ENCODE assay signal across 12 cellular contexts in genomic region chrX:151973262-151973661, GRCh38. TPM values are rescaled to one million over a fixed set of nuclear protein-coding genes. Genes with fewer than 3 reads are reported as not detected.
A peak's percentile ranks its signal among the peaks of the same experiment; 100 is the strongest.
DNase-seq lines count a peak whose midpoint lies in the region; ATAC-seq, FAIRE-seq and TF ChIP-seq lines count a peak whose summit lies in the region.
"Had no signal": no experiment of that assay in that cellular context is flagged by ENCODE, and none has a peak within 500 bp of the region (broad histone marks: within the 10 kb centered on the region; RNA-seq: fewer than 3 reads in every experiment).

No MANE protein-coding gene starts in this region.

- BruUV-seq in endothelial cell of umbilical vein (replicated peaks; lab: Mats Ljungman, UMichigan), result no TSS peak

- H3K4me1 Mint-ChIP-seq in neural crest cell, result no peaks in the 10 kb centered on the region

- H2AFZ ChIP-seq in endothelial cell of umbilical vein (ENCODE audit: low read depth, low read length), result no peak overlapping the region

- POLR2A ChIA-PET in A549 (lab: Yijun Ruan, JAX) (interaction anchor here (1.0 to 1.9 kb wide), 6 partner anchors 9 to 220 kb away, joined by 3 to 7 read pairs (median 4); no protein-coding TSS in a partner anchor), endothelial cell of umbilical vein (lab: Charles Lee) (interaction anchor here (1.2 to 2.0 kb wide), 2 partner anchors 11 to 144 kb away, joined by 3 to 10 read pairs; no protein-coding TSS in a partner anchor), GM10248 (lab: Yijun Ruan, JAX) (no interaction called here)

- H3K4me2 ChIP-seq in A549 (peak overlapping the region; percentile 98), endothelial cell of umbilical vein (ENCODE audit: insufficient read depth, low read length) (peak overlapping the region; percentile 80)

- H3K9me3 Mint-ChIP-seq in neural crest cell, result peaks cover 11% of the 10 kb centered on the region

- no peak overlapping the region for H3K27ac Mint-ChIP-seq in neural crest cell (ENCODE audit: unreplicated experiment)

- no peak for TF ChIP-seq EP300 in A549 (IDR thresholded peaks at IDR 0.05)

- intact Hi-C loops in endothelial cell of umbilical vein (cut with micrococcal nuclease), result no loop called here

- H3K27ac ChIP-seq in A549 (peak overlapping the region; percentile 96 to 97), endothelial cell of umbilical vein (ENCODE audit: insufficient read depth, low read depth, low read length) (peak overlapping the region; percentile 30)
- H3K27ac ChIP-seq: VCaP had no signal

- 16% methylated on average over 3 of the region's 4 CpGs for WGBS in A549 (ENCODE audit: missing lambda C conversion rate)

- H3K27me3 Mint-ChIP-seq in neural crest cell (ENCODE audit: low read depth), result peaks cover 62% of the 10 kb centered on the region

- CTCF ChIA-PET in A549 (lab: Yijun Ruan, JAX), result interaction anchor here (0.7 to 2.9 kb wide), 2 partner anchors 221 to 223 kb away, joined by 4 to 11 read pairs; no protein-coding TSS in a partner anchor
- CTCF ChIA-PET in endothelial cell of umbilical vein (lab: Charles Lee), result interaction anchor here (0.9 to 3.0 kb wide), 4 partner anchors 70 to 660 kb away, joined by 3 to 15 read pairs (median 4); no protein-coding TSS in a partner anchor
- CTCF ChIA-PET in GM10248 (lab: Yijun Ruan, JAX), result no interaction called here

- FAIRE-seq in A549 (lab: Jason Lieb, UNC), result peak; percentile 89
- peak; percentile 68 for FAIRE-seq in endothelial cell of umbilical vein (lab: Jason Lieb, UNC)
- FAIRE-seq: endometrium had no signal

- H3K4me1 ChIP-seq in A549, result peaks cover 42% of the 10 kb centered on the region
- peaks cover 19% of the 10 kb centered on the region for H3K4me1 ChIP-seq in endothelial cell of umbilical vein (ENCODE audit: control insufficient read depth, extremely low read depth, insufficient read depth, low read length)

- dilution Hi-C loops in endothelial cell of umbilical vein (cut with MboI; ENCODE audit: extremely low pct_ligation_motif_present, low sequenced_read_pairs), result no loop called here

- no peak for TF ChIP-seq RAD21 in A549 (conservative IDR thresholded peaks at IDR 0.05 in 1 of 2, IDR thresholded peaks at IDR 0.05 in 1 of 2)

- peaks cover 2% of the 10 kb centered on the region for H3K36me3 Mint-ChIP-seq in neural crest cell (ENCODE audit: low read depth)

- peaks cover 24% of the 10 kb centered on the region for H3K36me3 ChIP-seq in MG63
- H3K36me3 ChIP-seq in endothelial cell of umbilical vein (ENCODE audit: control insufficient read depth in 2 of 2, extremely low read depth in 1 of 2, insufficient read depth in 2 of 2, low read length in 2 of 2), result peaks cover 5 to 8% of the 10 kb centered on the region in 2 experiments
- H3K36me3 ChIP-seq: BLaER1 treated with 17β-estradiol and CSF1 and Interleukin-3, amounts not matched to agents 10 nM and 100 nM had no signal

- H3K4me3 ChIP-seq in A549 (peak overlapping the region; percentile 76), MG63 (peak overlapping the region; percentile 79), endothelial cell of umbilical vein (replicated peaks in 1 of 3; ENCODE audit: insufficient read depth in 1 of 3, low read depth in 1 of 3, low read length in 3 of 3) (peak overlapping the region; percentile 34 to 67 (median 48))
- H3K4me3 ChIP-seq: BLaER1 treated with 17β-estradiol and CSF1 and Interleukin-3, amounts not matched to agents 10 nM and 100 nM had no signal

- H3K9me3 ChIP-seq in A549 (no peaks in the 10 kb centered on the region), MG63 (no peaks in the 10 kb centered on the region), endothelial cell of umbilical vein (replicated peaks; ENCODE audit: control insufficient read depth, insufficient read depth, low read length) (no peaks in the 10 kb centered on the region)

- peak overlapping the region; percentile 43 for H3K9ac ChIP-seq in endothelial cell of umbilical vein (replicated peaks; ENCODE audit: extremely low read depth, insufficient read depth, low read length)
- H3K9ac ChIP-seq: BLaER1 treated with 17β-estradiol and CSF1 and Interleukin-3, amounts not matched to agents 10 nM and 100 nM had no signal

- H3K79me2 ChIP-seq in endothelial cell of umbilical vein (ENCODE audit: control insufficient read depth, insufficient read depth, low read length), result peaks cover 32% of the 10 kb centered on the region

- H4K20me1 ChIP-seq in endothelial cell of umbilical vein (replicated peaks; ENCODE audit: control insufficient read depth, extremely low read depth, insufficient read depth, low read length), result no peaks in the 10 kb centered on the region
- H4K20me1 ChIP-seq: BLaER1 treated with 17β-estradiol and CSF1 and Interleukin-3, amounts not matched to agents 10 nM and 100 nM had no signal

- TF ChIP-seq CTCF in A549 (IDR thresholded peaks at IDR 0.05) (no peak), endothelial cell of umbilical vein (IDR thresholded peaks at IDR 0.05; ENCODE audit: extremely low read depth in 1 of 2, insufficient read depth in 1 of 2, low read depth in 1 of 2, low read length in 2 of 2) (no peak), neural crest cell (conservative IDR thresholded peaks at IDR 0.05) (no peak), GM10248 (IDR thresholded peaks at IDR 0.05; ENCODE audit: control extremely low read depth, extremely low read depth, low read depth, missing control alignments) (no peak)

- TF ChIP-seq POLR2A in A549 (IDR thresholded peaks at IDR 0.05; ENCODE audit: low read length) (no peak), endothelial cell of umbilical vein (IDR thresholded peaks at IDR 0.05; ENCODE audit: low read depth, low read length) (no peak)

- peak overlapping the region; percentile 25 for H3K4me3 Mint-ChIP-seq in neural crest cell

- H3K27me3 ChIP-seq in MG63 (no peaks in the 10 kb centered on the region), endothelial cell of umbilical vein (ENCODE audit: control insufficient read depth in 2 of 2, insufficient read depth in 2 of 2, low read length in 2 of 2) (no peaks in the 10 kb centered on the region)

- no peaks in the 10 kb centered on the region for H3K9me1 ChIP-seq in endothelial cell of umbilical vein (replicated peaks; ENCODE audit: control insufficient read depth, extremely low read depth, insufficient read depth, low read length)

- no peak for DNase-seq in A549 (ENCODE audit: low read depth in 1 of 2, low spot score in 1 of 2)
- no peak for DNase-seq in MG63
- DNase-seq in endothelial cell of umbilical vein (ENCODE audit: low read depth, low spot score), result peak; percentile 20
- no peak for DNase-seq in neural crest cell (ENCODE audit: low read depth, low spot score)
- DNase-seq in NCI-H2107 (lab: John Stamatoyannopoulos, UW), result no peak
- no peak for DNase-seq in GM10248 (ENCODE audit: extremely low spot score)
- DNase-seq: activated gamma-delta T cell treated with Interleukin-2 at 50 U/mL for 16 hours had no signal

- no peak; a peak in 1 of 6 replicates for ATAC-seq in A549
- no peak for ATAC-seq in GM18870 (IDR thresholded peaks at IDR 0.05; ENCODE audit: unreplicated experiment)
- ATAC-seq in GM18519 (IDR thresholded peaks at IDR 0.05; ENCODE audit: low FRiP score, unreplicated experiment), result no peak

TF ChIP-seq in A549, 52 proteins besides CTCF, POLR2A, EP300 and RAD21:
- TF ChIP-seq CEBPB (IDR thresholded peaks at IDR 0.05) (no peak), E2F6 (IDR thresholded peaks at IDR 0.05; ENCODE audit: borderline replicate concordance, low read depth) (0 out of 2 replicates have a peak, but pooled peaks have one; percentile 7)

TF ChIP-seq in endothelial cell of umbilical vein, 7 proteins besides CTCF, POLR2A, EP300 and RAD21:
- TF ChIP-seq MAX (IDR thresholded peaks at IDR 0.05; ENCODE audit: insufficient read depth, insufficient read length), result no peak
- no peak for TF ChIP-seq MYC (IDR thresholded peaks at IDR 0.05; ENCODE audit: low read depth, low read length)
- no peak for TF ChIP-seq GATA2 (IDR thresholded peaks at IDR 0.05; ENCODE audit: insufficient read depth, insufficient read length, low read depth, low read length)
- no peak for TF ChIP-seq POLR2AphosphoS5 (IDR thresholded peaks at IDR 0.05; ENCODE audit: insufficient read depth, low read depth, low read length)

RNA-seq across cellular contexts. Expression of gene GABRE, which starts 1.2 kb away (rescaled TPM):
- polyA plus RNA-seq in A549 (2011; rRNA removed), result 92.4 and 101 TPM in 2 replicates
- polyA plus RNA-seq in A549 (2012; cell fraction: cytosol; rRNA removed), result 32.2 and 52.7 TPM in 2 replicates
- 165 and 309 TPM in 2 replicates for polyA plus RNA-seq in A549 (2012; cell fraction: nucleus; rRNA removed)
- polyA plus RNA-seq in A549 (2017; fragmentation: RNase III; extraction: RNeasy Plus Mini Kit Qiagen cat#74134 plus additional on column Dnase treatment), result 60.7 to 80.3 TPM (median 64.0 TPM) in 3 replicates
- 258 and 321 TPM in 2 replicates for polyA minus RNA-seq in A549 (2011; rRNA and poly(A)+ RNA removed)
- 27.9 and 32.4 TPM in 2 replicates for total RNA-seq in MG63 (2014; rRNA removed; shearing (Covaris generic); ENCODE audit: low replicate concordance)
- 6.1 and 20.2 TPM in 2 replicates for total RNA-seq in endothelial cell of umbilical vein
- polyA plus RNA-seq in endothelial cell of umbilical vein, result 29.8 and 33.4 TPM in 2 replicates
- 5.9 and 6.2 TPM in 2 replicates for polyA plus RNA-seq in endothelial cell of umbilical vein (2011; cell fraction: cytosol; rRNA removed)
- polyA plus RNA-seq in endothelial cell of umbilical vein (2011; cell fraction: nucleus; rRNA removed), result 261 and 295 TPM in 2 replicates
- 26.7 and 30.5 TPM in 2 replicates for polyA plus RNA-seq in endothelial cell of umbilical vein (2012)
- polyA minus RNA-seq in endothelial cell of umbilical vein, result 122 and 133 TPM in 2 replicates
- 23.0 TPM for polyA minus RNA-seq in endothelial cell of umbilical vein (2011; cell fraction: cytosol; rRNA and poly(A)+ RNA removed)
- 214 and 278 TPM in 2 replicates for polyA minus RNA-seq in endothelial cell of umbilical vein (2011; cell fraction: nucleus; rRNA and poly(A)+ RNA removed)
- 0.44 and 0.50 TPM in 2 replicates for total RNA-seq in neural crest cell
